ENCODE assay signal across 1 cellular context in the genomic region with DNA sequence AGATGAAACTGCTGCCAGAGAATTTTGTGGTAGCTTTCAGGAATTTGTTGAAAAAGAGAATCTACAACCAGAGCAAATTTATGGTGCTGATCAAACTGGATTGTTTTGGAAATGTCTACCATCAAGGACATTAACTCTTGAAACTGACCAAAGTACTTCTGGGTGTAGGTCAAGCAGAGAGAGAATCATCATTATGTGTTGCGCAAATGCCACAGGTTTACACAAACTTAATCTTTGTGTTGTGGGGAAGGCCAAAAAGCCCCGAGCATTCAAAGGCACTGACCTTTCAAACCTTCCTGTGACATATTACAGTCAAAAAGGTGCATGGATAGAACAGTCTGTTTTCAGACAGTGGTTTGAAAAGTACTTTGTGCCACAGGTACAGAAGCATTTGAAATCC.
TF ChIP-seq lines count a peak whose summit lies in the region.

No MANE protein-coding gene starts in this region.

TF ChIP-seq in HepG2, 621 proteins besides CTCF, POLR2A, EP300 and RAD21 (continued from another document and continues in another):
- TF ChIP-seq ZNF713 (CRISPR knock-in tag; IDR thresholded peaks at IDR 0.05) (no peak), AHR (CRISPR knock-in tag; IDR thresholded peaks at IDR 0.05) (no peak), GATAD2A (CRISPR knock-in tag; IDR thresholded peaks at IDR 0.05) (peak; percentile 88), DNMT3B (CRISPR knock-in tag; conservative IDR thresholded peaks at IDR 0.05) (no peak), ZFP37 (CRISPR knock-in tag; IDR thresholded peaks at IDR 0.05; ENCODE audit: borderline replicate concordance) (no peak), ZNF225 (CRISPR knock-in tag; IDR thresholded peaks at IDR 0.05) (no peak), SKI (IDR thresholded peaks at IDR 0.05; ENCODE audit: partially characterized antibody) (no peak), E2F5 (CRISPR knock-in tag; conservative IDR thresholded peaks at IDR 0.05) (no peak), MATR3 (CRISPR knock-in tag; IDR thresholded peaks at IDR 0.05) (no peak), FOXM1 (CRISPR knock-in tag; IDR thresholded peaks at IDR 0.05) (no peak), HOXA7 (CRISPR knock-in tag; IDR thresholded peaks at IDR 0.05) (no peak), MYC (CRISPR knock-in tag; IDR thresholded peaks at IDR 0.05; ENCODE audit: borderline replicate concordance) (no peak), HNRNPUL1 (IDR thresholded peaks at IDR 0.05; ENCODE audit: low read depth, low read length) (no peak), RXRB (CRISPR knock-in tag; IDR thresholded peaks at IDR 0.05; ENCODE audit: borderline replicate concordance) (peak; percentile 78), ZNF205 (CRISPR knock-in tag; IDR thresholded peaks at IDR 0.05) (0 out of 2 replicates have a peak, but pooled peaks have one; percentile 66), MXD1 (CRISPR knock-in tag; IDR thresholded peaks at IDR 0.05) (no peak), MXD3 (CRISPR knock-in tag; IDR thresholded peaks at IDR 0.05) (no peak), HINFP (CRISPR knock-in tag; IDR thresholded peaks at IDR 0.05; ENCODE audit: low read depth) (no peak), SKIL (CRISPR knock-in tag; IDR thresholded peaks at IDR 0.05; ENCODE audit: borderline replicate concordance) (0 out of 2 replicates have a peak, but pooled peaks have one; percentile 31), FOXO4 (CRISPR knock-in tag; conservative IDR thresholded peaks at IDR 0.05) (no peak), ZNF530 (CRISPR knock-in tag; IDR thresholded peaks at IDR 0.05; ENCODE audit: low read depth) (no peak), BRD4 (CRISPR knock-in tag; IDR thresholded peaks at IDR 0.05) (no peak), IRF1 (CRISPR knock-in tag; IDR thresholded peaks at IDR 0.05; ENCODE audit: low read depth) (no peak), ZNF782 (CRISPR knock-in tag; IDR thresholded peaks at IDR 0.05; ENCODE audit: borderline replicate concordance) (no peak), NFRKB (IDR thresholded peaks at IDR 0.05) (no peak), HOMEZ (CRISPR knock-in tag; IDR thresholded peaks at IDR 0.05; ENCODE audit: low read depth) (peak; percentile 69), PPARG (CRISPR knock-in tag; conservative IDR thresholded peaks at IDR 0.05) (peak; percentile 72), ZMYM3 (CRISPR knock-in tag; IDR thresholded peaks at IDR 0.05) (no peak), FOXO1 (CRISPR knock-in tag; IDR thresholded peaks at IDR 0.05) (peak; percentile 75; the same call in 1 of the 2 replicates), JUNB (CRISPR knock-in tag; IDR thresholded peaks at IDR 0.05; ENCODE audit: borderline replicate concordance) (no peak), ZNF20 (CRISPR knock-in tag; IDR thresholded peaks at IDR 0.05) (no peak), NR0B2 (CRISPR knock-in tag; IDR thresholded peaks at IDR 0.05) (no peak), ZKSCAN1 (IDR thresholded peaks at IDR 0.05; ENCODE audit: low read length) (no peak), ZNF574 (CRISPR knock-in tag; IDR thresholded peaks at IDR 0.05) (peak; percentile 39; the same call in 1 of the 2 replicates), EED (CRISPR knock-in tag; IDR thresholded peaks at IDR 0.05) (no peak), ZNF550 (CRISPR knock-in tag; IDR thresholded peaks at IDR 0.05; ENCODE audit: borderline replicate concordance) (no peak)
- TF ChIP-seq, protein P1, sequence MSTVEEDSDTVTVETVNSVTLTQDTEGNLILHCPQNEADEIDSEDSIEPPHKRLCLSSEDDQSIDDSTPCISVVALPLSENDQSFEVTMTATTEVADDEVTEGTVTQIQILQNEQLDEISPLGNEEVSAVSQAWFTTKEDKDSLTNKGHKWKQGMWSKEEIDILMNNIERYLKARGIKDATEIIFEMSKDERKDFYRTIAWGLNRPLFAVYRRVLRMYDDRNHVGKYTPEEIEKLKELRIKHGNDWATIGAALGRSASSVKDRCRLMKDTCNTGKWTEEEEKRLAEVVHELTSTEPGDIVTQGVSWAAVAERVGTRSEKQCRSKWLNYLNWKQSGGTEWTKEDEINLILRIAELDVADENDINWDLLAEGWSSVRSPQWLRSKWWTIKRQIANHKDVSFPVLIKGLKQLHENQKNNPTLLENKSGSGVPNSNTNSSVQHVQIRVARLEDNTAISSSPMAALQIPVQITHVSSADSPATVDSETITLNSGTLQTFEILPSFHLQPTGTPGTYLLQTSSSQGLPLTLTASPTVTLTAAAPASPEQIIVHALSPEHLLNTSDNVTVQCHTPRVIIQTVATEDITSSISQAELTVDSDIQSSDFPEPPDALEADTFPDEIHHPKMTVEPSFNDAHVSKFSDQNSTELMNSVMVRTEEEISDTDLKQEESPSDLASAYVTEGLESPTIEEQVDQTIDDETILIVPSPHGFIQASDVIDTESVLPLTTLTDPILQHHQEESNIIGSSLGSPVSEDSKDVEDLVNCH (CRISPR knock-in tag; IDR thresholded peaks at IDR 0.05) = no peak
- TF ChIP-seq, protein P2, sequence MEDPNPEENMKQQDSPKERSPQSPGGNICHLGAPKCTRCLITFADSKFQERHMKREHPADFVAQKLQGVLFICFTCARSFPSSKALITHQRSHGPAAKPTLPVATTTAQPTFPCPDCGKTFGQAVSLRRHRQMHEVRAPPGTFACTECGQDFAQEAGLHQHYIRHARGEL (CRISPR knock-in tag; IDR thresholded peaks at IDR 0.05) = no peak
- TF ChIP-seq, protein P3, sequence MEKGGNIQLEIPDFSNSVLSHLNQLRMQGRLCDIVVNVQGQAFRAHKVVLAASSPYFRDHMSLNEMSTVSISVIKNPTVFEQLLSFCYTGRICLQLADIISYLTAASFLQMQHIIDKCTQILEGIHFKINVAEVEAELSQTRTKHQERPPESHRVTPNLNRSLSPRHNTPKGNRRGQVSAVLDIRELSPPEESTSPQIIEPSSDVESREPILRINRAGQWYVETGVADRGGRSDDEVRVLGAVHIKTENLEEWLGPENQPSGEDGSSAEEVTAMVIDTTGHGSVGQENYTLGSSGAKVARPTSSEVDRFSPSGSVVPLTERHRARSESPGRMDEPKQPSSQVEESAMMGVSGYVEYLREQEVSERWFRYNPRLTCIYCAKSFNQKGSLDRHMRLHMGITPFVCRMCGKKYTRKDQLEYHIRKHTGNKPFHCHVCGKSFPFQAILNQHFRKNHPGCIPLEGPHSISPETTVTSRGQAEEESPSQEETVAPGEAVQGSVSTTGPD (CRISPR knock-in tag; IDR thresholded peaks at IDR 0.05) = no peak
- TF ChIP-seq, protein P4, sequence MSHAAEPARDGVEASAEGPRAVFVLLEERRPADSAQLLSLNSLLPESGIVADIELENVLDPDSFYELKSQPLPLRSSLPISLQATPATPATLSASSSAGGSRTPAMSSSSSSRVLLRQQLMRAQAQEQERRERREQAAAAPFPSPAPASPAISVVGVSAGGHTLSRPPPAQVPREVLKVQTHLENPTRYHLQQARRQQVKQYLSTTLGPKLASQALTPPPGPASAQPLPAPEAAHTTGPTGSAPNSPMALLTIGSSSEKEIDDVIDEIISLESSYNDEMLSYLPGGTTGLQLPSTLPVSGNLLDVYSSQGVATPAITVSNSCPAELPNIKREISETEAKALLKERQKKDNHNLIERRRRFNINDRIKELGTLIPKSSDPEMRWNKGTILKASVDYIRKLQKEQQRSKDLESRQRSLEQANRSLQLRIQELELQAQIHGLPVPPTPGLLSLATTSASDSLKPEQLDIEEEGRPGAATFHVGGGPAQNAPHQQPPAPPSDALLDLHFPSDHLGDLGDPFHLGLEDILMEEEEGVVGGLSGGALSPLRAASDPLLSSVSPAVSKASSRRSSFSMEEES (CRISPR knock-in tag; IDR thresholded peaks at IDR 0.05) = peak; percentile 24; the same call in 1 of the 2 replicates
